ENCODE assay signal across 19 cellular contexts in genomic region chr1:204573563-204573925, GRCh38. TPM values are rescaled to one million over a fixed set of nuclear protein-coding genes. Genes with fewer than 3 reads are reported as not detected.
DNase-seq lines count a peak whose midpoint lies in the region; ATAC-seq, FAIRE-seq and TF ChIP-seq lines count a peak whose summit lies in the region.
"Had no signal": no experiment of that assay in that cellular context is flagged by ENCODE, and none has a peak within 500 bp of the region (broad histone marks: within the 10 kb centered on the region; RNA-seq: fewer than 3 reads in every experiment).

No MANE protein-coding gene starts in this region.

- H2BK20ac ChIP-seq in H1 (ENCODE audit: low read length): no peak overlapping the region; the same call in 1 of the 2 replicates

- H3K18ac ChIP-seq in H1 (ENCODE audit: extremely low read depth, low read length): peak overlapping the region; percentile 7; the same call in 1 of the 2 replicates
- H3K18ac ChIP-seq in trophoblast cell (ENCODE audit: low read length): no peak overlapping the region

- H4K20me1 ChIP-seq in H1 (replicated peaks in 1 of 2; ENCODE audit: control insufficient read depth in 1 of 2, insufficient read depth in 2 of 2, low read length in 2 of 2): peaks cover 0 to 4% of the 10 kb centered on the region in 2 experiments

- H3K27me3 ChIP-seq in H1 (replicated peaks in 1 of 4; ENCODE audit: control insufficient read depth in 3 of 4, extremely low read depth in 1 of 4, insufficient read depth in 3 of 4, low read length in 3 of 4) (peaks cover 0 to 12% (median 3%) of the 10 kb centered on the region in 4 experiments; a peak in 3 of 7 replicates), trophoblast cell (ENCODE audit: insufficient read depth, low read length) (no peaks in the 10 kb centered on the region)
- H3K27me3 ChIP-seq: upper lobe of left lung had no signal

- H4K8ac ChIP-seq in H1 (ENCODE audit: extremely low read depth, insufficient read depth, low read length) (no peak overlapping the region), trophoblast cell (ENCODE audit: low read depth, low read length) (no peak overlapping the region)

- H3K9me3 ChIP-seq in H1 (ENCODE audit: insufficient read depth in 2 of 2, low read depth in 1 of 2, low read length in 1 of 2) (no peaks in the 10 kb centered on the region), trophoblast cell (ENCODE audit: insufficient read depth, low read depth, low read length) (no peaks in the 10 kb centered on the region)
- H3K9me3 ChIP-seq: upper lobe of left lung had no signal

- no peak overlapping the region for H3K27ac ChIP-seq in H1 (ENCODE audit: low read depth, low read length)
- H3K27ac ChIP-seq in trophoblast cell (ENCODE audit: low read depth, low read length): peak overlapping the region; percentile 71
- H3K27ac ChIP-seq: upper lobe of left lung had no signal

- H3K14ac ChIP-seq in H1 (ENCODE audit: insufficient read length) (no peak overlapping the region), trophoblast cell (ENCODE audit: low read length) (no peak overlapping the region)

- H3K23ac ChIP-seq in H1 (ENCODE audit: insufficient read length) (no peak overlapping the region), trophoblast cell (ENCODE audit: low read length) (no peak overlapping the region)

- H3K4me1 ChIP-seq in H1 (replicated peaks in 1 of 4; ENCODE audit: control insufficient read depth in 3 of 4, insufficient read depth in 4 of 4, low read length in 3 of 4): peaks cover 22 to 46% (median 40%) of the 10 kb centered on the region in 4 experiments
- peaks cover 34 to 48% of the 10 kb centered on the region in 2 experiments for H3K4me1 ChIP-seq in trophoblast cell (ENCODE audit: control insufficient read depth in 1 of 2, insufficient read depth in 2 of 2, low read length in 2 of 2)

- no peaks in the 10 kb centered on the region for H3K23me2 ChIP-seq in H1 (ENCODE audit: low read depth, low read length)

- no peak for TF ChIP-seq CTCF in H1 (IDR thresholded peaks at IDR 0.05; ENCODE audit: control extremely low read depth in 1 of 3, insufficient read depth in 1 of 3, low read depth in 1 of 3, low read length in 3 of 3)
- no peak for TF ChIP-seq CTCF in omental fat pad (IDR thresholded peaks at IDR 0.05)

- no peak for TF ChIP-seq RAD21 in H1 (IDR thresholded peaks at IDR 0.05 in 1 of 2, conservative IDR thresholded peaks at IDR 0.05 in 1 of 2; ENCODE audit: low read depth in 2 of 2, low read length in 2 of 2)

- H3K9ac ChIP-seq in H1 (replicated peaks in 1 of 4; ENCODE audit: extremely low read depth in 1 of 4, low read depth in 3 of 4, low read length in 3 of 4): no peak overlapping the region
- H3K9ac ChIP-seq in trophoblast cell (ENCODE audit: low read length): no peak overlapping the region

- H2BK5ac ChIP-seq in H1 (ENCODE audit: low read depth, low read length) (peak overlapping the region; percentile 35; the same call in 1 of the 2 replicates), trophoblast cell (ENCODE audit: low read depth, low read length, poor library complexity) (peak overlapping the region; percentile 49)

- FAIRE-seq in H1 (lab: Jason Lieb, UNC): no peak

- no peaks in the 10 kb centered on the region for H3K79me1 ChIP-seq in H1 (ENCODE audit: low read depth, low read length)
- peaks cover 23% of the 10 kb centered on the region for H3K79me1 ChIP-seq in trophoblast cell (ENCODE audit: low read length)

- ATAC-seq in HG03097 (IDR thresholded peaks at IDR 0.05; ENCODE audit: low FRiP score, unreplicated experiment) (no peak), GM18873 (IDR thresholded peaks at IDR 0.05; ENCODE audit: low FRiP score, unreplicated experiment) (no peak), omental fat pad (ENCODE audit: low FRiP score) (no peak)
- ATAC-seq: naive thymus-derived CD8-positive, alpha-beta T cell had no signal

- no peak overlapping the region for H3K56ac ChIP-seq in H1 (replicated peaks; ENCODE audit: insufficient read length, low read depth, low read length)

- H2AFZ ChIP-seq in H1 (ENCODE audit: low read length) (no peak overlapping the region), trophoblast cell (ENCODE audit: insufficient read depth, low read length, poor library complexity) (no peak overlapping the region)

- TF ChIP-seq EP300 in H1 (IDR thresholded peaks at IDR 0.05; ENCODE audit: borderline replicate concordance in 1 of 2, low read depth in 2 of 2, low read length in 2 of 2): no peak

- H3K4me2 ChIP-seq in H1 (ENCODE audit: insufficient read depth in 1 of 2, low read depth in 2 of 2, low read length in 2 of 2) (peak overlapping the region; percentile 49 to 55; a peak in 1 of 4 replicates), trophoblast cell (ENCODE audit: low read length) (peak overlapping the region; percentile 14)

- WGBS in H1 (ENCODE audit: extremely low coverage in 1 of 2, insufficient coverage in 1 of 2, insufficient read length in 1 of 2, insufficient replicate concordance in 2 of 2, low coverage in 1 of 2, low lambda C conversion rate in 2 of 2, missing lambda C conversion rate in 1 of 2), 2 experiments: 78% methylated on average over 2 of the region's 2 CpGs; no CpG with 5 or more reads in 1 of the 2 experiments
- no CpG with 5 or more reads among the region's 2 CpGs for WGBS in trophoblast cell (ENCODE audit: extremely low coverage, insufficient coverage, insufficient read length)

- H3K4ac ChIP-seq in H1 (replicated peaks; ENCODE audit: insufficient read length, low read depth, low read length) (no peak overlapping the region), trophoblast cell (ENCODE audit: low read depth, low read length) (no peak overlapping the region)

- CTCF ChIA-PET in H1 (lab: Charles Lee; ENCODE audit: partially characterized antibody): interaction anchor here (0.8 to 28.0 kb wide), 16 partner anchors 6 to 487 kb away, joined by 3 to 397 read pairs (median 4); no protein-coding TSS in a partner anchor

- DNase-seq in NCI-H146 (lab: John Stamatoyannopoulos, UW) (peak; percentile 29), NCI-H146 treated with DMSO at 0.1 percent for 48 hours (lab: John Stamatoyannopoulos, UW; ENCODE audit: unreplicated experiment) (no peak), NCI-H526 treated with DMSO at 0.1 percent for 48 hours (lab: John Stamatoyannopoulos, UW) (peak; percentile 57), H1 (ENCODE audit: low read depth in 1 of 2, low spot score in 2 of 2) (no peak), trophoblast cell (peak; percentile 63 to 71), omental fat pad (ENCODE audit: low spot score) (no peak)
- DNase-seq: 8988T; activated CD4-positive, alpha-beta T cell treated with anti-CD3 and anti-CD28 coated beads, Interleukin-2, amount 10 ng/mL, durations not matched to agents 7 days and 5 days; activated naive CD4-positive, alpha-beta T cell treated with anti-CD3 and anti-CD28 coated beads, Interleukin-2, amount 10 ng/mL, durations not matched to agents 7 days and 5 days; activated T-cell treated with anti-CD3 and anti-CD28 coated beads for 4 hours; naive thymus-derived CD8-positive, alpha-beta T cell; NCI-H1694 treated with DMSO at 0.1 percent for 48 hours; NCI-H446; stimulated activated CD4-positive, alpha-beta T cell treated with anti-CD3 and anti-CD28 coated beads, Interleukin-12 subunit alpha, Interleukin-12 subunit beta, amount 100 ng/mL, for 4 hours; stimulated activated naive CD4-positive, alpha-beta T cell; upper lobe of left lung had no signal

- H4K91ac ChIP-seq in H1 (replicated peaks; ENCODE audit: insufficient read length, low read length) (peak overlapping the region; percentile 75), trophoblast cell (ENCODE audit: low read depth, low read length) (no peak overlapping the region)

- H4K12ac ChIP-seq in trophoblast cell (ENCODE audit: low read depth, low read length): no peak overlapping the region

- POLR2A ChIA-PET in H1 (lab: Charles Lee; ENCODE audit: partially characterized antibody): interaction anchor here (1.3 to 2.2 kb wide), 5 partner anchors 13 to 190 kb away, joined by 3 to 9 read pairs (median 5); partner anchors contain the start of genes LRRN2 and MDM4

- H2AK5ac ChIP-seq in H1 (ENCODE audit: low read depth, low read length) (peak overlapping the region; percentile 87; the same call in 1 of the 2 replicates), trophoblast cell (ENCODE audit: low read length) (no peak overlapping the region)

- no peak for TF ChIP-seq POLR2A in H1 (IDR thresholded peaks at IDR 0.05; ENCODE audit: control extremely low read depth in 1 of 2, low read depth in 2 of 2, low read length in 2 of 2)

- peak overlapping the region; percentile 62 for H2BK120ac ChIP-seq in H1 (replicated peaks; ENCODE audit: low read depth, low read length)
- H2BK120ac ChIP-seq in trophoblast cell (ENCODE audit: insufficient read depth, low read length, poor library complexity): no peak overlapping the region

- H4K5ac ChIP-seq in H1 (ENCODE audit: insufficient read length, low read depth, low read length): no peak overlapping the region

- H2BK12ac ChIP-seq in H1 (ENCODE audit: low read depth, low read length) (peak overlapping the region; percentile 45; the same call in 1 of the 2 replicates), trophoblast cell (ENCODE audit: low read length) (no peak overlapping the region)

- no peaks in the 10 kb centered on the region for H3K79me2 ChIP-seq in H1 (ENCODE audit: control insufficient read depth in 1 of 2, insufficient read depth in 2 of 2, low read length in 2 of 2)
- peaks cover 5% of the 10 kb centered on the region for H3K79me2 ChIP-seq in trophoblast cell (ENCODE audit: control insufficient read depth, insufficient read depth, low read length, poor library complexity)

- 0 out of 2 replicates have a peak overlapping the region, but pooled peaks have one; percentile 83 for H2BK15ac ChIP-seq in H1 (ENCODE audit: low read length)

- H3K36me3 ChIP-seq in H1 (ENCODE audit: control insufficient read depth in 2 of 4, insufficient read depth in 4 of 4, low read length in 3 of 4) (no peaks in the 10 kb centered on the region), trophoblast cell (ENCODE audit: control insufficient read depth in 1 of 2, insufficient read depth in 2 of 2, low read length in 2 of 2) (no peaks in the 10 kb centered on the region)

- peak overlapping the region in 1 of 4 experiments; percentile 30; a peak in 1 of 8 replicates for H3K4me3 ChIP-seq in H1 (ENCODE audit: extremely low read depth in 1 of 4, insufficient read depth in 2 of 4, low read depth in 3 of 4, low read length in 4 of 4)
- H3K4me3 ChIP-seq in trophoblast cell (ENCODE audit: low read depth, low read length): no peak overlapping the region
- H3K4me3 ChIP-seq: lung, upper lobe of left lung had no signal

RNA-seq across cellular contexts. Expression of gene MDM4, which starts 57.3 kb away (rescaled TPM):
- 81.7 and 84.9 TPM in 2 replicates for total RNA-seq in H1 (2021; fragmentation: NEBNext Ultra II Directional; extraction: Animal tissue kit (Norgen Biotek cat#: 25700))
- 10.0 and 10.8 TPM in 2 replicates for polyA plus RNA-seq in H1 (2011; rRNA removed)
- polyA plus RNA-seq in H1 (2011; cell fraction: cytosol; rRNA removed): 12.8 TPM
- 23.1 TPM for polyA plus RNA-seq in H1 (2011; cell fraction: nucleus; rRNA removed)
- polyA plus RNA-seq in H1 (2012, experiment 1 of 2): 9.8 to 13.2 TPM (median 11.4 TPM) in 4 replicates
- polyA plus RNA-seq in H1 (2012, experiment 2 of 2): 2.0 TPM
- 20.5 TPM for polyA plus RNA-seq in H1 (2013, experiment 1 of 2)
- polyA plus RNA-seq in H1 (2013, experiment 2 of 2): 18.6 TPM
- polyA minus RNA-seq in H1 (2011; rRNA and poly(A)+ RNA removed): 75.0 and 83.5 TPM in 2 replicates
- polyA minus RNA-seq in H1 (2011; cell fraction: cytosol; rRNA and poly(A)+ RNA removed): 26.9 TPM
- 109 TPM for polyA minus RNA-seq in H1 (2011; cell fraction: nucleus; rRNA and poly(A)+ RNA removed)
- 16.1 and 17.2 TPM in 2 replicates for polyA plus RNA-seq in trophoblast cell (2013)
- total RNA-seq in omental fat pad: 10 to 100 TPM; 56.9 to 96.3 (median 71.5) TPM

Comparison
In these comparisons a context has a peak if more than half of its experiments do, and no peak if none do; other contexts are left out.
1. DNase-seq: peak in NCI-H146 (single experiment), NCI-H526 treated with DMSO at 0.1 percent for 48 hours (single experiment) and trophoblast cell (2 of 2); none in NCI-H146 treated with DMSO at 0.1 percent for 48 hours (single experiment), H1 (0 of 2) and omental fat pad (single experiment).